In the genomic region with DNA sequence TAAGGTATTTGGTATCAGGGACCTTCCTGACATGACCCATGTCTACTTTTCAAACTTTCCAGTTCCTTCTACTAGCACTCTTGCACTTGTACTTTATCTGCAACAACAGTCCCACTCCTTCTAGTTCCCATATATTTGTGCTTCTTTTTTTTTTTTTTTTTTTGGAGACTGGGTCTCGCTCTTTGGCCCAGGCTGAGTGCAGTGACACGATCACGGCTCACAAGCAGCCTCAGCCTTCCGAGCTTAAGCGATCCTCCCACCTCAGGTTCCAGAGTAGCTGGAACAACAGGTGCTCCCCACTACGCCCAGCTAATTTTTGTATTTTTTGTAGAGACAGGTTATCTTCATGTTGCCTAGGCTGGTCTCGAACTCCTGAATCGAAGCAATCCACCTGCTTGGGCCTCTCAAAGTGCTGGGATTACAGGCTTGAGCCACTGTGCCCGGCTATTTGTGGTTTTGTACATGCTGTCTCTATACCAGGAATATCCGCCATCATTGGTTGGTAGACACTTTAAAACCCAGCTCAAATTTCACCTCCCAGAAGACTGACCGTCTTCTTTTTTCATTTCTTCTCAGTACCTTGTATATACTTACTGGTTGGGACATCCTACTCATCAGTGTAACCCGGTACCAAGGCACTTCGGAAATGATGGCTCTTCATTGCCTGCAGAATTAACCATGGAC, we compare ENCODE assay signal across 8 cellular contexts. TPM values are rescaled to one million over a fixed set of nuclear protein-coding genes. Genes with fewer than 3 reads are reported as not detected.
DNase-seq lines count a peak whose midpoint lies in the region; ATAC-seq and TF ChIP-seq lines count a peak whose summit lies in the region.

No MANE protein-coding gene starts in this region.

- peaks cover 15% of the 10 kb centered on the region for H3K4me1 Mint-ChIP-seq in progenitor cell of endocrine pancreas (ENCODE audit: low read depth)

- TF ChIP-seq CTCF in esophagus muscularis mucosa (IDR thresholded peaks at IDR 0.05), result no peak
- no peak for TF ChIP-seq CTCF in progenitor cell of endocrine pancreas (IDR thresholded peaks at IDR 0.05; ENCODE audit: unreplicated experiment)

- ATAC-seq in HG02981 (IDR thresholded peaks at IDR 0.05; ENCODE audit: unreplicated experiment), result no peak
- no peak for ATAC-seq in HG03521 (IDR thresholded peaks at IDR 0.05; ENCODE audit: unreplicated experiment)

- peaks cover 5% of the 10 kb centered on the region for H3K36me3 Mint-ChIP-seq in progenitor cell of endocrine pancreas (ENCODE audit: insufficient read depth)

- H3K27ac ChIP-seq in esophagus muscularis mucosa (replicated peaks in 1 of 4), result peak overlapping the region; percentile 84 to 92 (median 90)

- peaks cover 15 to 21% (median 19%) of the 10 kb centered on the region in 4 donors for H3K4me1 ChIP-seq in esophagus muscularis mucosa

- no peaks in the 10 kb centered on the region for H3K9me3 ChIP-seq in esophagus muscularis mucosa

- DNase-seq in EH (ENCODE audit: low read depth), result peak; percentile 3
- peak; percentile 18 for DNase-seq in RKO (ENCODE audit: low spot score)
- no peak for DNase-seq in esophagus muscularis mucosa (ENCODE audit: extremely low spot score)
- DNase-seq in progenitor cell of endocrine pancreas (ENCODE audit: low spot score, unreplicated experiment), result no peak
- DNase-seq in UCSD-AML1 (lab: John Stamatoyannopoulos, UW; ENCODE audit: unreplicated experiment), result no peak
- DNase-seq in effector CD4-positive, alpha-beta T cell, result no peak

- 84% methylated on average over 13 of the region's 13 CpGs for WGBS in esophagus muscularis mucosa

- intact Hi-C loops in esophagus muscularis mucosa (cut with DNase I), result no loop called here

- no peak for TF ChIP-seq EP300 in esophagus muscularis mucosa (IDR thresholded peaks at IDR 0.05)

- H3K27ac Mint-ChIP-seq in progenitor cell of endocrine pancreas, result peak overlapping the region; percentile 100

- H3K4me3 ChIP-seq in esophagus muscularis mucosa, result peak overlapping the region; percentile 64 to 80 (median 69)

- H3K27me3 Mint-ChIP-seq in progenitor cell of endocrine pancreas, result no peaks in the 10 kb centered on the region

- TF ChIP-seq POLR2A in esophagus muscularis mucosa (IDR thresholded peaks at IDR 0.05; ENCODE audit: low read depth), result no peak

- no peaks in the 10 kb centered on the region for H3K36me3 ChIP-seq in esophagus muscularis mucosa

- peak overlapping the region; percentile 98 for H3K4me3 Mint-ChIP-seq in progenitor cell of endocrine pancreas (ENCODE audit: low read depth)

- H3K9me3 Mint-ChIP-seq in progenitor cell of endocrine pancreas (ENCODE audit: low read depth), result no peaks in the 10 kb centered on the region

- H3K27me3 ChIP-seq in esophagus muscularis mucosa, result peaks cover 0 to 4% (median 0%) of the 10 kb centered on the region in 4 donors

RNA-seq across cellular contexts. Expression of a gene that starts 1.1 kb away (rescaled TPM):
- total RNA-seq in esophagus muscularis mucosa (10 to 100 TPM in 3 of 4 donors, 1 to 10 TPM in 1; 7.3 to 19.1 (median 14.5) TPM), progenitor cell of endocrine pancreas (29.2 and 34.1 TPM in 2 replicates)

RNA-seq across cellular contexts. Expression of a gene that starts 48.6 kb away (rescaled TPM):
- total RNA-seq in esophagus muscularis mucosa (10 to 100 TPM in 3 of 4 donors, 1 to 10 TPM in 1; 9.5 to 17.0 (median 14.3) TPM), progenitor cell of endocrine pancreas (27.3 and 30.1 TPM in 2 replicates)

Comparison
In these comparisons a context has a peak if more than half of its experiments do, and no peak if none do; other contexts are left out.
1. DNase-seq: peak in EH (single experiment) and RKO (single experiment); none in esophagus muscularis mucosa (single experiment), progenitor cell of endocrine pancreas (single experiment), UCSD-AML1 (single experiment) and effector CD4-positive, alpha-beta T cell (single experiment).